In genomic region chr17:65053354-65053881, GRCh38 we compare ENCODE assay signal across 13 cellular contexts. TPM values are rescaled to one million over a fixed set of nuclear protein-coding genes. Genes with fewer than 3 reads are reported as not detected.
DNase-seq lines count a peak whose midpoint lies in the region; ATAC-seq, FAIRE-seq and TF ChIP-seq lines count a peak whose summit lies in the region.
"Had no signal": no experiment of that assay in that cellular context is flagged by ENCODE, and none has a peak within 500 bp of the region (broad histone marks: within the 10 kb centered on the region; RNA-seq: fewer than 3 reads in every experiment).

No MANE protein-coding gene starts in this region.

- H3K36me3 Mint-ChIP-seq in activated CD8-positive, alpha-beta T cell treated with anti-CD3 and anti-CD28 coated beads for 36 hours (ENCODE audit: low read depth), result peaks cover 69% of the 10 kb centered on the region
- H3K36me3 Mint-ChIP-seq in activated CD8-positive, alpha-beta T cell treated with anti-CD3 and anti-CD28 coated beads, Interleukin-2, amount 10 ng/mL, durations not matched to agents 7 days and 5 days (ENCODE audit: low read depth), result peaks cover 63% of the 10 kb centered on the region
- H3K36me3 Mint-ChIP-seq in T-helper 17 cell (ENCODE audit: low read depth), result peaks cover 20% of the 10 kb centered on the region
- H3K36me3 Mint-ChIP-seq in stimulated activated naive B cell treated with anti-CD40 and anti-IgM and Interleukin-4, amounts not matched to agents 10 μg/mL and 1 μg/mL and 100 μg/mL, for 72 hours, result peaks cover 49 to 55% of the 10 kb centered on the region in 2 donors

- no peaks in the 10 kb centered on the region for H3K9me3 ChIP-seq in T-helper 17 cell (ENCODE audit: control insufficient read depth, low read length, poor library complexity, severe bottlenecking)
- no peaks in the 10 kb centered on the region for H3K9me3 ChIP-seq in hepatocyte (ENCODE audit: low read depth)
- H3K9me3 ChIP-seq: prostate gland had no signal

- no peak overlapping the region for H3K4me3 ChIP-seq in hepatocyte

- peaks cover 72% of the 10 kb centered on the region for H3K79me2 ChIP-seq in hepatocyte

- in situ Hi-C loops in GM13977 (cut with MboI; ENCODE audit: low pct_unique_long_range_greater_than_20kb, low sequenced_read_pairs, unreplicated experiment), result no loop called here

- H3K27me3 Mint-ChIP-seq in activated CD8-positive, alpha-beta T cell treated with anti-CD3 and anti-CD28 coated beads for 36 hours, result no peaks in the 10 kb centered on the region
- no peaks in the 10 kb centered on the region for H3K27me3 Mint-ChIP-seq in activated CD8-positive, alpha-beta T cell treated with anti-CD3 and anti-CD28 coated beads, Interleukin-2, amount 10 ng/mL, durations not matched to agents 7 days and 5 days (ENCODE audit: low read depth)
- H3K27me3 Mint-ChIP-seq in T-helper 17 cell, result no peaks in the 10 kb centered on the region
- H3K27me3 Mint-ChIP-seq in stimulated activated naive B cell treated with anti-CD40 and anti-IgM and Interleukin-4, amounts not matched to agents 10 μg/mL and 1 μg/mL and 100 μg/mL, for 72 hours, result no peaks in the 10 kb centered on the region
- H3K27me3 Mint-ChIP-seq: dendritic cell treated with granulocyte-macrophage colony-stimulating factor and Interleukin-4, amounts not matched to agents 40 ng/mL and 50 ng/mL, for 4 days had no signal

- no peak for ATAC-seq in activated CD8-positive, alpha-beta T cell treated with anti-CD3 and anti-CD28 coated beads for 36 hours
- ATAC-seq in activated CD8-positive, alpha-beta T cell treated with anti-CD3 and anti-CD28 coated beads, Interleukin-2, amount 10 ng/mL, durations not matched to agents 7 days and 5 days, result no peak
- ATAC-seq in T-helper 17 cell, result no peak
- no peak for ATAC-seq in stimulated activated naive B cell treated with anti-CD40 and anti-IgM and Interleukin-4, amounts not matched to agents 10 μg/mL and 1 μg/mL and 100 μg/mL, for 72 hours (replicated peaks)
- ATAC-seq: left ventricle myocardium superior had no signal

- no peak for DNase-seq in activated CD8-positive, alpha-beta T cell treated with anti-CD3 and anti-CD28 coated beads for 36 hours
- no peak for DNase-seq in activated CD8-positive, alpha-beta T cell treated with anti-CD3 and anti-CD28 coated beads, Interleukin-2, amount 10 ng/mL, durations not matched to agents 7 days and 5 days
- DNase-seq in T-helper 17 cell (no peak), hepatocyte (ENCODE audit: low spot score) (no peak), SIG-M5 treated with dmso at 0.1 percent for 504 hours (lab: John Stamatoyannopoulos, UW; ENCODE audit: unreplicated experiment) (no peak), RCC 7860 (ENCODE audit: low spot score) (no peak), GM13977 (ENCODE audit: low spot score) (no peak)
- DNase-seq in stimulated activated naive B cell treated with anti-CD40 and anti-IgM and Interleukin-4, amounts not matched to agents 10 μg/mL and 1 μg/mL and 100 μg/mL, for 72 hours, result no peak
- DNase-seq: left ventricle myocardium superior; NCI-H446; stimulated activated CD4-positive, alpha-beta T cell treated with anti-CD3 and anti-CD28 coated beads, Interleukin-4, amount 100 ng/mL, for 4 hours had no signal

- TF ChIP-seq CTCF in activated CD8-positive, alpha-beta T cell treated with anti-CD3 and anti-CD28 coated beads for 36 hours (IDR thresholded peaks at IDR 0.05), result no peak
- TF ChIP-seq CTCF in hepatocyte (IDR thresholded peaks at IDR 0.05; ENCODE audit: poor library complexity), result no peak
- TF ChIP-seq CTCF in GM13977 (IDR thresholded peaks at IDR 0.05; ENCODE audit: extremely low read depth, insufficient read depth, missing control alignments), result no peak

- peak overlapping the region; percentile 91 for H3K4me2 ChIP-seq in hepatocyte

- 92% methylated on average over 11 of the region's 11 CpGs for WGBS in hepatocyte (ENCODE audit: low lambda C conversion rate, missing lambda C conversion rate)

- FAIRE-seq in RCC 7860 (lab: Jason Lieb, UNC), result no peak

- H3K4me1 Mint-ChIP-seq in activated CD8-positive, alpha-beta T cell treated with anti-CD3 and anti-CD28 coated beads for 36 hours (ENCODE audit: low read depth), result peaks cover 53% of the 10 kb centered on the region
- peaks cover 68% of the 10 kb centered on the region for H3K4me1 Mint-ChIP-seq in activated CD8-positive, alpha-beta T cell treated with anti-CD3 and anti-CD28 coated beads, Interleukin-2, amount 10 ng/mL, durations not matched to agents 7 days and 5 days (ENCODE audit: low read depth)
- H3K4me1 Mint-ChIP-seq in T-helper 17 cell, result peaks cover 42% of the 10 kb centered on the region
- peaks cover 36 to 76% of the 10 kb centered on the region in 2 donors for H3K4me1 Mint-ChIP-seq in stimulated activated naive B cell treated with anti-CD40 and anti-IgM and Interleukin-4, amounts not matched to agents 10 μg/mL and 1 μg/mL and 100 μg/mL, for 72 hours

- H3K27me3 ChIP-seq in hepatocyte, result no peaks in the 10 kb centered on the region

- peaks cover 12% of the 10 kb centered on the region for H3K4me1 ChIP-seq in hepatocyte (ENCODE audit: insufficient read depth)
- H3K4me1 ChIP-seq: prostate gland had no signal

- H3K27ac Mint-ChIP-seq in activated CD8-positive, alpha-beta T cell treated with anti-CD3 and anti-CD28 coated beads for 36 hours, result peak overlapping the region; percentile 21
- no peak overlapping the region for H3K27ac Mint-ChIP-seq in activated CD8-positive, alpha-beta T cell treated with anti-CD3 and anti-CD28 coated beads, Interleukin-2, amount 10 ng/mL, durations not matched to agents 7 days and 5 days
- peak overlapping the region; percentile 99 for H3K27ac Mint-ChIP-seq in T-helper 17 cell
- peak overlapping the region; percentile 42 for H3K27ac Mint-ChIP-seq in stimulated activated naive B cell treated with anti-CD40 and anti-IgM and Interleukin-4, amounts not matched to agents 10 μg/mL and 1 μg/mL and 100 μg/mL, for 72 hours

- POLR2A ChIA-PET in activated CD8-positive, alpha-beta T cell treated with anti-CD3 and anti-CD28 coated beads for 36 hours (lab: Charles Lee), result interaction anchor here (0.6 kb wide), 1 partner anchor 73 kb away, joined by 3 read pairs; no protein-coding TSS in a partner anchor
- POLR2A ChIA-PET in activated CD8-positive, alpha-beta T cell treated with anti-CD3 and anti-CD28 coated beads, Interleukin-2, amount 10 ng/mL, durations not matched to agents 7 days and 5 days (lab: Charles Lee), result no interaction called here

- no peak overlapping the region for H2AFZ ChIP-seq in hepatocyte

- H3K36me3 ChIP-seq in hepatocyte (replicated peaks; ENCODE audit: insufficient read depth, low read depth), result no peaks in the 10 kb centered on the region
- H3K36me3 ChIP-seq: prostate gland had no signal

- H3K9me2 ChIP-seq in hepatocyte (replicated peaks; ENCODE audit: insufficient read depth), result no peaks in the 10 kb centered on the region

- H4K20me1 ChIP-seq in hepatocyte (ENCODE audit: insufficient read depth, poor library complexity, severe bottlenecking), result peaks cover 42% of the 10 kb centered on the region

- intact Hi-C loops in activated CD8-positive, alpha-beta T cell treated with anti-CD3 and anti-CD28 coated beads for 36 hours (cut with micrococcal nuclease), result no loop called here

- no peaks in the 10 kb centered on the region for H3K9me3 Mint-ChIP-seq in activated CD8-positive, alpha-beta T cell treated with anti-CD3 and anti-CD28 coated beads for 36 hours
- no peaks in the 10 kb centered on the region for H3K9me3 Mint-ChIP-seq in activated CD8-positive, alpha-beta T cell treated with anti-CD3 and anti-CD28 coated beads, Interleukin-2, amount 10 ng/mL, durations not matched to agents 7 days and 5 days (ENCODE audit: insufficient read depth)
- H3K9me3 Mint-ChIP-seq in stimulated activated naive B cell treated with anti-CD40 and anti-IgM and Interleukin-4, amounts not matched to agents 10 μg/mL and 1 μg/mL and 100 μg/mL, for 72 hours, result no peaks in the 10 kb centered on the region
- H3K9me3 Mint-ChIP-seq: dendritic cell treated with granulocyte-macrophage colony-stimulating factor and Interleukin-4, amounts not matched to agents 40 ng/mL and 50 ng/mL, for 4 days had no signal

- peak overlapping the region; percentile 94 for H3K4me3 Mint-ChIP-seq in activated CD8-positive, alpha-beta T cell treated with anti-CD3 and anti-CD28 coated beads for 36 hours
- no peak overlapping the region for H3K4me3 Mint-ChIP-seq in activated CD8-positive, alpha-beta T cell treated with anti-CD3 and anti-CD28 coated beads, Interleukin-2, amount 10 ng/mL, durations not matched to agents 7 days and 5 days
- H3K4me3 Mint-ChIP-seq in T-helper 17 cell, result peak overlapping the region; percentile 7
- peak overlapping the region; percentile 32 to 50 for H3K4me3 Mint-ChIP-seq in stimulated activated naive B cell treated with anti-CD40 and anti-IgM and Interleukin-4, amounts not matched to agents 10 μg/mL and 1 μg/mL and 100 μg/mL, for 72 hours

- peak overlapping the region; percentile 100 for H3K27ac ChIP-seq in hepatocyte

- CTCF ChIA-PET in activated CD8-positive, alpha-beta T cell treated with anti-CD3 and anti-CD28 coated beads for 36 hours (lab: Charles Lee), result interaction anchor here (1.3 to 1.6 kb wide), 2 partner anchors 25 to 47 kb away, joined by 3 to 5 read pairs; no protein-coding TSS in a partner anchor
- CTCF ChIA-PET in activated CD8-positive, alpha-beta T cell treated with anti-CD3 and anti-CD28 coated beads, Interleukin-2, amount 10 ng/mL, durations not matched to agents 7 days and 5 days (lab: Charles Lee), result interaction anchor here (0.7 to 1.3 kb wide), 3 partner anchors 13 to 84 kb away, joined by 3 to 5 read pairs (median 3); partner anchors contain the start of gene RGS9

RNA-seq across cellular contexts. Expression of gene GNA13, which starts 3.1 kb away (rescaled TPM):
- 10 to 100 TPM; 48.5 to 50.7 TPM for total RNA-seq in activated CD8-positive, alpha-beta T cell treated with anti-CD3 and anti-CD28 coated beads for 36 hours
- 10 to 100 TPM; 67.7 to 73.1 TPM for total RNA-seq in activated CD8-positive, alpha-beta T cell treated with anti-CD3 and anti-CD28 coated beads, Interleukin-2, amount 10 ng/mL, durations not matched to agents 7 days and 5 days
- total RNA-seq in T-helper 17 cell (100 to 1,000 TPM; 102 to 132 TPM), hepatocyte (67.6 and 69.5 TPM in 2 replicates)
- 13.1 and 17.8 TPM in 2 replicates for polyA plus RNA-seq in hepatocyte
